Comparison of ENCODE assay signal across 12 cellular contexts in genomic region chr1:19495816-19496528, GRCh38. TPM values are rescaled to one million over a fixed set of nuclear protein-coding genes. Genes with fewer than 3 reads are reported as not detected.
DNase-seq lines count a peak whose midpoint lies in the region; ATAC-seq and TF ChIP-seq lines count a peak whose summit lies in the region.
"Had no signal": no experiment of that assay in that cellular context is flagged by ENCODE, and none has a peak within 500 bp of the region (broad histone marks: within the 10 kb centered on the region; RNA-seq: fewer than 3 reads in every experiment).

No MANE protein-coding gene starts in this region.

- intact Hi-C loops in activated CD4-positive, alpha-beta T cell treated with anti-CD3 and anti-CD28 coated beads for 36 hours (cut with DNase I, micrococcal nuclease): no loop called here
- intact Hi-C loops in adrenal gland (cut with DNase I): no loop called here

- no peak overlapping the region for H3K4me3 Mint-ChIP-seq in activated CD4-positive, alpha-beta T cell treated with anti-CD3 and anti-CD28 coated beads for 36 hours
- H3K4me3 Mint-ChIP-seq in stimulated activated naive CD8-positive, alpha-beta T cell treated with anti-CD3 and anti-CD28 coated beads, Interleukin-15, Interleukin-2, amounts not matched to agents 100 ng/mL and 50 ng/mL, for 24 hours: peak overlapping the region; percentile 6
- H3K4me3 Mint-ChIP-seq: T-helper 1 cell treated with Interleukin-12 subunit alpha and Interleukin-12 subunit beta and Interleukin-4 antibody, amounts not matched to agents 30 μg/mL and 1 μg/mL, for 36 hours had no signal

- no peaks in the 10 kb centered on the region for H3K36me3 Mint-ChIP-seq in activated CD4-positive, alpha-beta T cell treated with anti-CD3 and anti-CD28 coated beads for 36 hours (ENCODE audit: low read depth)
- no peaks in the 10 kb centered on the region for H3K36me3 Mint-ChIP-seq in stimulated activated naive CD8-positive, alpha-beta T cell treated with anti-CD3 and anti-CD28 coated beads, Interleukin-15, Interleukin-2, amounts not matched to agents 100 ng/mL and 50 ng/mL, for 24 hours (ENCODE audit: low read depth)

- 30 to 70% (median 58%) methylated on average over 3 of the region's 3 CpGs for WGBS in adrenal gland, 4 donors

- in situ Hi-C loops in GM13976 (cut with MboI; ENCODE audit: low sequenced_read_pairs, unreplicated experiment): no loop called here

- peak overlapping the region; percentile 83 for H3K27ac Mint-ChIP-seq in activated CD4-positive, alpha-beta T cell treated with anti-CD3 and anti-CD28 coated beads for 36 hours
- peak overlapping the region; percentile 83 for H3K27ac Mint-ChIP-seq in stimulated activated naive CD8-positive, alpha-beta T cell treated with anti-CD3 and anti-CD28 coated beads, Interleukin-15, Interleukin-2, amounts not matched to agents 100 ng/mL and 50 ng/mL, for 24 hours
- H3K27ac Mint-ChIP-seq: T-helper 1 cell treated with Interleukin-12 subunit alpha and Interleukin-12 subunit beta and Interleukin-4 antibody, amounts not matched to agents 30 μg/mL and 1 μg/mL, for 36 hours had no signal

- H3K4me1 ChIP-seq in adrenal gland (replicated peaks in 1 of 2): peaks cover 0 to 25% of the 10 kb centered on the region in 2 donors
- H3K4me1 ChIP-seq: A549 had no signal

- CTCF ChIA-PET in activated CD4-positive, alpha-beta T cell treated with anti-CD3 and anti-CD28 coated beads for 36 hours (lab: Charles Lee): interaction anchor here (0.5 to 1.6 kb wide), 3 partner anchors 34 to 1011 kb away, joined by 3 to 4 read pairs (median 3); no protein-coding TSS in a partner anchor

- TF ChIP-seq POLR2A in adrenal gland (IDR thresholded peaks at IDR 0.05): no peak

- H3K27me3 ChIP-seq in adrenal gland: no peaks in the 10 kb centered on the region

- H3K27ac ChIP-seq in adrenal gland: peak overlapping the region in 3 of 5 donors; percentile 35 to 64 (median 42)
- H3K27ac ChIP-seq: A549 had no signal

- peak; percentile 64 for ATAC-seq in activated CD4-positive, alpha-beta T cell treated with anti-CD3 and anti-CD28 coated beads for 36 hours
- ATAC-seq in HG03196 (IDR thresholded peaks at IDR 0.05; ENCODE audit: unreplicated experiment) (no peak), GM18868 (IDR thresholded peaks at IDR 0.05; ENCODE audit: unreplicated experiment) (no peak)
- ATAC-seq: A549 had no signal

- H3K9me3 Mint-ChIP-seq in activated CD4-positive, alpha-beta T cell treated with anti-CD3 and anti-CD28 coated beads for 36 hours (ENCODE audit: low read depth): no peaks in the 10 kb centered on the region
- H3K9me3 Mint-ChIP-seq in stimulated activated naive CD8-positive, alpha-beta T cell treated with anti-CD3 and anti-CD28 coated beads, Interleukin-15, Interleukin-2, amounts not matched to agents 100 ng/mL and 50 ng/mL, for 24 hours: no peaks in the 10 kb centered on the region
- H3K9me3 Mint-ChIP-seq: T-helper 1 cell treated with Interleukin-12 subunit alpha and Interleukin-12 subunit beta and Interleukin-4 antibody, amounts not matched to agents 30 μg/mL and 1 μg/mL, for 36 hours had no signal

- POLR2A ChIA-PET in activated CD4-positive, alpha-beta T cell treated with anti-CD3 and anti-CD28 coated beads for 36 hours (lab: Charles Lee): no interaction called here

- TF ChIP-seq CTCF in adrenal gland (IDR thresholded peaks at IDR 0.05) (no peak), GM13976 (IDR thresholded peaks at IDR 0.05; ENCODE audit: borderline replicate concordance, control extremely low read depth, extremely low read depth, insufficient read depth, missing control alignments) (no peak)

- peaks cover 27% of the 10 kb centered on the region for H3K4me1 Mint-ChIP-seq in activated CD4-positive, alpha-beta T cell treated with anti-CD3 and anti-CD28 coated beads for 36 hours
- peaks cover 24% of the 10 kb centered on the region for H3K4me1 Mint-ChIP-seq in stimulated activated naive CD8-positive, alpha-beta T cell treated with anti-CD3 and anti-CD28 coated beads, Interleukin-15, Interleukin-2, amounts not matched to agents 100 ng/mL and 50 ng/mL, for 24 hours (ENCODE audit: low read depth)

- H3K4me3 ChIP-seq in adrenal gland: no peak overlapping the region
- H3K4me3 ChIP-seq: A549 had no signal

- H3K9me3 ChIP-seq in adrenal gland (replicated peaks in 1 of 3): no peaks in the 10 kb centered on the region
- H3K9me3 ChIP-seq: A549 had no signal

- no peaks in the 10 kb centered on the region for H3K27me3 Mint-ChIP-seq in activated CD4-positive, alpha-beta T cell treated with anti-CD3 and anti-CD28 coated beads for 36 hours
- H3K27me3 Mint-ChIP-seq in stimulated activated naive CD8-positive, alpha-beta T cell treated with anti-CD3 and anti-CD28 coated beads, Interleukin-15, Interleukin-2, amounts not matched to agents 100 ng/mL and 50 ng/mL, for 24 hours: no peaks in the 10 kb centered on the region

- no peak for DNase-seq in activated CD4-positive, alpha-beta T cell treated with anti-CD3 and anti-CD28 coated beads for 36 hours
- no peak for DNase-seq in activated CD4-positive, alpha-beta T cell treated with anti-CD3 and anti-CD28 coated beads for 4 hours
- DNase-seq in adrenal gland: no peak
- DNase-seq in left kidney (ENCODE audit: low read depth, low spot score): peak; percentile 59
- DNase-seq in GM13976 (ENCODE audit: low spot score): no peak
- DNase-seq: EL, NCI-H187 had no signal

- H3K36me3 ChIP-seq in adrenal gland (replicated peaks in 1 of 2): no peaks in the 10 kb centered on the region

RNA-seq across cellular contexts. Expression of gene CAPZB, which starts 10.6 kb away (rescaled TPM):
- 100 to 1,000 TPM; 320 to 346 TPM for total RNA-seq in activated CD4-positive, alpha-beta T cell treated with anti-CD3 and anti-CD28 coated beads for 36 hours
- 100 to 1,000 TPM; 110 to 386 (median 204) TPM for total RNA-seq in adrenal gland
- 100 to 1,000 TPM; 156 to 314 (median 171) TPM for polyA plus RNA-seq in adrenal gland
